In the genomic region with DNA sequence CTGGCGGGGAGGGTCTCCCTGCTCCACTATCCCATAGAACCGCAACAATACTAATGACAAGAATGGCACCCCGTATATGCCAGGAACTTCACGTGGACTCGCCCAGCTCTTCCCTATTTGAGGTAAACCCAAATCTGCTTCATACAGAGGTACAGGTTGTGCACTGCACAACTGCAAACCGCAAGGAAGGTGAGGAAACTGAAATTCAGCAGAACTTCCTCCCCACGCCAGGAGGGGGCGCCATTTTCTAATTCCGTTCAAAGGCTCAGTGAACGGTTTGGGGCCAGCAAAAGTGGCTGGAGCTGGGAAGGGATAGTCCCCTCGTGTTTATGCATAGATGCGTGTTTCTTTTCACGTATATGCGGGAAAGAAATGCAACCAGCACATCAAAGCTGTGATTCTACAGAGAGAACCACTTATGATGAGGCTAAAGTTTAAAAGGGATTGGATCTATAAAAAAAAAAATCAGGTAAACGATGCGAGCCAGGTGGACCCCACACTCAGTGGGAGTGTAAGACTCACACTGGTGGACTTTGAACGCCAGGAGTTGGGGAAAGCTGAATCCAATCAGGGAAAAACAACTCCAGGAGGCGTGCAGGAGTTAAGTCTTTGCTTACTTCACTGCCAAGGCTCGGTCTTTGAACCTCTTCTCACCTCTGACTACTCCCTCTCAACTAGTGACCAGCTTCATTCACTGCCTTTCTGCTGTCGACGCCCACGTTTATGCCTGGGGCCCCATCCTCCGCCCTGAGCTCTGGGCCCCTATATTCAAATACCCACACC, we compare ENCODE assay signal across 1 cellular context.
A peak's percentile ranks its signal among the peaks of the same experiment; 100 is the strongest.
TF ChIP-seq lines count a peak whose summit lies in the region.

No MANE protein-coding gene starts in this region.

TF ChIP-seq in K562, 482 proteins besides CTCF, POLR2A, EP300 and RAD21:
- 0 out of 2 replicates have a peak, but pooled peaks have one; percentile 37 for TF ChIP-seq FOXP1 (CRISPR knock-in tag; IDR thresholded peaks at IDR 0.05)
- TF ChIP-seq, protein P1, sequence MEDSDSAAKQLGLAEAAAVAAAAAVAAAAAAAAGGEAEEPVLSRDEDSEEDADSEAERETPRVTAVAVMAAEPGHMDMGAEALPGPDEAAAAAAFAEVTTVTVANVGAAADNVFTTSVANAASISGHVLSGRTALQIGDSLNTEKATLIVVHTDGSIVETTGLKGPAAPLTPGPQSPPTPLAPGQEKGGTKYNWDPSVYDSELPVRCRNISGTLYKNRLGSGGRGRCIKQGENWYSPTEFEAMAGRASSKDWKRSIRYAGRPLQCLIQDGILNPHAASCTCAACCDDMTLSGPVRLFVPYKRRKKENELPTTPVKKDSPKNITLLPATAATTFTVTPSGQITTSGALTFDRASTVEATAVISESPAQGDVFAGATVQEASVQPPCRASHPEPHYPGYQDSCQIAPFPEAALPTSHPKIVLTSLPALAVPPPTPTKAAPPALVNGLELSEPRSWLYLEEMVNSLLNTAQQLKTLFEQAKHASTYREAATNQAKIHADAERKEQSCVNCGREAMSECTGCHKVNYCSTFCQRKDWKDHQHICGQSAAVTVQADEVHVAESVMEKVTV (CRISPR knock-in tag; IDR thresholded peaks at IDR 0.05), result no peak
- no peak for TF ChIP-seq MAFK (IDR thresholded peaks at IDR 0.05; ENCODE audit: low read length)
- no peak for TF ChIP-seq MCM3 (IDR thresholded peaks at IDR 0.05)
- TF ChIP-seq GATAD2B (IDR thresholded peaks at IDR 0.05; ENCODE audit: borderline replicate concordance), result peak; percentile 85
- no peak for TF ChIP-seq NR4A1 (CRISPR knock-in tag; IDR thresholded peaks at IDR 0.05)
- no peak for TF ChIP-seq NR4A1 (tag; IDR thresholded peaks at IDR 0.05)
- TF ChIP-seq KLF16 (IDR thresholded peaks at IDR 0.05), result 0 out of 2 replicates have a peak, but pooled peaks have one; percentile 35
- 0 out of 2 replicates have a peak, but pooled peaks have one; percentile 49 for TF ChIP-seq SPI1 (IDR thresholded peaks at IDR 0.05; ENCODE audit: borderline replicate concordance, low read depth, low read length)
- 0 out of 2 replicates have a peak, but pooled peaks have one; percentile 18 for TF ChIP-seq MTA2 (IDR thresholded peaks at IDR 0.05; ENCODE audit: low read depth)
- TF ChIP-seq SAFB (IDR thresholded peaks at IDR 0.05; ENCODE audit: borderline replicate concordance, low read depth, low read length), result peak; percentile 80; the same call in 1 of the 2 replicates
- TF ChIP-seq SMC3 (conservative IDR thresholded peaks at IDR 0.05; ENCODE audit: insufficient read depth, low read depth, low read length), result peak; percentile 51; the same call in 1 of the 2 replicates
- TF ChIP-seq MAZ (CRISPR knock-in tag; conservative IDR thresholded peaks at IDR 0.05 in 1 of 2, IDR thresholded peaks at IDR 0.05 in 1 of 2), result 0 out of 4 replicates have a peak, but pooled peaks of 1 of the 2 experiments have one; percentile 58
- TF ChIP-seq STAT5B (CRISPR knock-in tag; IDR thresholded peaks at IDR 0.05), result no peak
- TF ChIP-seq EGR1 (conservative IDR thresholded peaks at IDR 0.05), result peak; percentile 30; the same call in 1 of the 2 replicates
- peak; percentile 71; the same call in 1 of the 2 replicates for TF ChIP-seq MTA3 (IDR thresholded peaks at IDR 0.05; ENCODE audit: borderline replicate concordance)
- TF ChIP-seq L3MBTL2 (IDR thresholded peaks at IDR 0.05), result no peak
- TF ChIP-seq RBM25 (IDR thresholded peaks at IDR 0.05; ENCODE audit: low read depth, low read length, severe bottlenecking), result peak; percentile 20
- no peak for TF ChIP-seq ARID2 (IDR thresholded peaks at IDR 0.05)
- no peak for TF ChIP-seq ARID3B (CRISPR knock-in tag; IDR thresholded peaks at IDR 0.05; ENCODE audit: borderline replicate concordance)
- peak in 1 of 2 experiments; percentile 57; a peak in 2 of 4 replicates for TF ChIP-seq HDAC1 (IDR thresholded peaks at IDR 0.05)
- TF ChIP-seq, protein P2, sequence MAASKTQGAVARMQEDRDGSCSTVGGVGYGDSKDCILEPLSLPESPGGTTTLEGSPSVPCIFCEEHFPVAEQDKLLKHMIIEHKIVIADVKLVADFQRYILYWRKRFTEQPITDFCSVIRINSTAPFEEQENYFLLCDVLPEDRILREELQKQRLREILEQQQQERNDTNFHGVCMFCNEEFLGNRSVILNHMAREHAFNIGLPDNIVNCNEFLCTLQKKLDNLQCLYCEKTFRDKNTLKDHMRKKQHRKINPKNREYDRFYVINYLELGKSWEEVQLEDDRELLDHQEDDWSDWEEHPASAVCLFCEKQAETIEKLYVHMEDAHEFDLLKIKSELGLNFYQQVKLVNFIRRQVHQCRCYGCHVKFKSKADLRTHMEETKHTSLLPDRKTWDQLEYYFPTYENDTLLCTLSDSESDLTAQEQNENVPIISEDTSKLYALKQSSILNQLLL (CRISPR knock-in tag; IDR thresholded peaks at IDR 0.05; ENCODE audit: borderline replicate concordance), result no peak
- no peak for TF ChIP-seq KLF10 (CRISPR knock-in tag; IDR thresholded peaks at IDR 0.05)
- TF ChIP-seq MAFF (IDR thresholded peaks at IDR 0.05; ENCODE audit: low read length), result peak; percentile 33
- TF ChIP-seq TARDBP (IDR thresholded peaks at IDR 0.05), result peak; percentile 47; the same call in 1 of the 2 replicates
- TF ChIP-seq MTA1 (IDR thresholded peaks at IDR 0.05; ENCODE audit: borderline replicate concordance), result 0 out of 2 replicates have a peak, but pooled peaks have one; percentile 45
- TF ChIP-seq CTBP1 (IDR thresholded peaks at IDR 0.05; ENCODE audit: borderline replicate concordance), result peak; percentile 38; the same call in 1 of the 2 replicates
- no peak for TF ChIP-seq BRD9 (IDR thresholded peaks at IDR 0.05; ENCODE audit: low read depth, partially characterized antibody)
- peak in 1 of 2 experiments; percentile 43; a peak in 1 of 4 replicates for TF ChIP-seq MLLT1 (IDR thresholded peaks at IDR 0.05)
- TF ChIP-seq, protein P3, sequence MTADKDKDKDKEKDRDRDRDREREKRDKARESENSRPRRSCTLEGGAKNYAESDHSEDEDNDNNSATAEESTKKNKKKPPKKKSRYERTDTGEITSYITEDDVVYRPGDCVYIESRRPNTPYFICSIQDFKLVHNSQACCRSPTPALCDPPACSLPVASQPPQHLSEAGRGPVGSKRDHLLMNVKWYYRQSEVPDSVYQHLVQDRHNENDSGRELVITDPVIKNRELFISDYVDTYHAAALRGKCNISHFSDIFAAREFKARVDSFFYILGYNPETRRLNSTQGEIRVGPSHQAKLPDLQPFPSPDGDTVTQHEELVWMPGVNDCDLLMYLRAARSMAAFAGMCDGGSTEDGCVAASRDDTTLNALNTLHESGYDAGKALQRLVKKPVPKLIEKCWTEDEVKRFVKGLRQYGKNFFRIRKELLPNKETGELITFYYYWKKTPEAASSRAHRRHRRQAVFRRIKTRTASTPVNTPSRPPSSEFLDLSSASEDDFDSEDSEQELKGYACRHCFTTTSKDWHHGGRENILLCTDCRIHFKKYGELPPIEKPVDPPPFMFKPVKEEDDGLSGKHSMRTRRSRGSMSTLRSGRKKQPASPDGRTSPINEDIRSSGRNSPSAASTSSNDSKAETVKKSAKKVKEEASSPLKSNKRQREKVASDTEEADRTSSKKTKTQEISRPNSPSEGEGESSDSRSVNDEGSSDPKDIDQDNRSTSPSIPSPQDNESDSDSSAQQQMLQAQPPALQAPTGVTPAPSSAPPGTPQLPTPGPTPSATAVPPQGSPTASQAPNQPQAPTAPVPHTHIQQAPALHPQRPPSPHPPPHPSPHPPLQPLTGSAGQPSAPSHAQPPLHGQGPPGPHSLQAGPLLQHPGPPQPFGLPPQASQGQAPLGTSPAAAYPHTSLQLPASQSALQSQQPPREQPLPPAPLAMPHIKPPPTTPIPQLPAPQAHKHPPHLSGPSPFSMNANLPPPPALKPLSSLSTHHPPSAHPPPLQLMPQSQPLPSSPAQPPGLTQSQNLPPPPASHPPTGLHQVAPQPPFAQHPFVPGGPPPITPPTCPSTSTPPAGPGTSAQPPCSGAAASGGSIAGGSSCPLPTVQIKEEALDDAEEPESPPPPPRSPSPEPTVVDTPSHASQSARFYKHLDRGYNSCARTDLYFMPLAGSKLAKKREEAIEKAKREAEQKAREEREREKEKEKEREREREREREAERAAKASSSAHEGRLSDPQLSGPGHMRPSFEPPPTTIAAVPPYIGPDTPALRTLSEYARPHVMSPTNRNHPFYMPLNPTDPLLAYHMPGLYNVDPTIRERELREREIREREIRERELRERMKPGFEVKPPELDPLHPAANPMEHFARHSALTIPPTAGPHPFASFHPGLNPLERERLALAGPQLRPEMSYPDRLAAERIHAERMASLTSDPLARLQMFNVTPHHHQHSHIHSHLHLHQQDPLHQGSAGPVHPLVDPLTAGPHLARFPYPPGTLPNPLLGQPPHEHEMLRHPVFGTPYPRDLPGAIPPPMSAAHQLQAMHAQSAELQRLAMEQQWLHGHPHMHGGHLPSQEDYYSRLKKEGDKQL (CRISPR knock-in tag; IDR thresholded peaks at IDR 0.05; ENCODE audit: borderline replicate concordance), result no peak
- TF ChIP-seq, protein P4, sequence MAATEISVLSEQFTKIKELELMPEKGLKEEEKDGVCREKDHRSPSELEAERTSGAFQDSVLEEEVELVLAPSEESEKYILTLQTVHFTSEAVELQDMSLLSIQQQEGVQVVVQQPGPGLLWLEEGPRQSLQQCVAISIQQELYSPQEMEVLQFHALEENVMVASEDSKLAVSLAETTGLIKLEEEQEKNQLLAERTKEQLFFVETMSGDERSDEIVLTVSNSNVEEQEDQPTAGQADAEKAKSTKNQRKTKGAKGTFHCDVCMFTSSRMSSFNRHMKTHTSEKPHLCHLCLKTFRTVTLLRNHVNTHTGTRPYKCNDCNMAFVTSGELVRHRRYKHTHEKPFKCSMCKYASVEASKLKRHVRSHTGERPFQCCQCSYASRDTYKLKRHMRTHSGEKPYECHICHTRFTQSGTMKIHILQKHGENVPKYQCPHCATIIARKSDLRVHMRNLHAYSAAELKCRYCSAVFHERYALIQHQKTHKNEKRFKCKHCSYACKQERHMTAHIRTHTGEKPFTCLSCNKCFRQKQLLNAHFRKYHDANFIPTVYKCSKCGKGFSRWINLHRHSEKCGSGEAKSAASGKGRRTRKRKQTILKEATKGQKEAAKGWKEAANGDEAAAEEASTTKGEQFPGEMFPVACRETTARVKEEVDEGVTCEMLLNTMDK (IDR thresholded peaks at IDR 0.05; ENCODE audit: borderline replicate concordance, insufficient read depth, low read depth, low read length, poor library complexity, severe bottlenecking), result peak; percentile 10
- peak; percentile 65 for TF ChIP-seq ZEB2 (IDR thresholded peaks at IDR 0.05)
- TF ChIP-seq PTRF (tag; IDR thresholded peaks at IDR 0.05), result no peak
- no peak for TF ChIP-seq ZNF584 (CRISPR knock-in tag; IDR thresholded peaks at IDR 0.05; ENCODE audit: low read depth)
- no peak for TF ChIP-seq MECOM (CRISPR knock-in tag; IDR thresholded peaks at IDR 0.05)
- peak; percentile 79; the same call in 1 of the 2 replicates for TF ChIP-seq ESRRA (IDR thresholded peaks at IDR 0.05; ENCODE audit: borderline replicate concordance, low read depth)
- 0 out of 3 replicates have a peak, but pooled peaks of 1 of the 2 experiments have one; percentile 50 for TF ChIP-seq CBX3 (IDR thresholded peaks at IDR 0.05; ENCODE audit: borderline replicate concordance in 1 of 2, low read length in 2 of 2)
- TF ChIP-seq HDAC2 (IDR thresholded peaks at IDR 0.05), result peak; percentile 43; the same call in 1 of the 2 replicates
- peak; percentile 86 for TF ChIP-seq ZBTB2 (IDR thresholded peaks at IDR 0.05)
- no peak for TF ChIP-seq ATF1 (CRISPR knock-in tag; IDR thresholded peaks at IDR 0.05)
- peak; percentile 12; the same call in 1 of the 2 replicates for TF ChIP-seq ATF1 (tag; IDR thresholded peaks at IDR 0.05)
- no peak for TF ChIP-seq SRSF3 (IDR thresholded peaks at IDR 0.05; ENCODE audit: insufficient read depth, low read length)
- TF ChIP-seq HEY1 (CRISPR knock-in tag; IDR thresholded peaks at IDR 0.05; ENCODE audit: borderline replicate concordance), result no peak
- 0 out of 2 replicates have a peak, but pooled peaks have one; percentile 9 for TF ChIP-seq ZKSCAN1 (IDR thresholded peaks at IDR 0.05; ENCODE audit: low read depth, low read length)
- no peak for TF ChIP-seq TEAD1 (CRISPR knock-in tag; IDR thresholded peaks at IDR 0.05)
- TF ChIP-seq CBFB (CRISPR knock-in tag; IDR thresholded peaks at IDR 0.05), result peak; percentile 76; the same call in 1 of the 2 replicates
